Comparison of ENCODE assay signal across 8 cellular contexts in genomic region chr5:119453045-119453383, GRCh38. TPM values are rescaled to one million over a fixed set of nuclear protein-coding genes. Genes with fewer than 3 reads are reported as not detected.
DNase-seq lines count a peak whose midpoint lies in the region; ATAC-seq and TF ChIP-seq lines count a peak whose summit lies in the region.

No MANE protein-coding gene starts in this region.

- H3K27ac ChIP-seq in PC-3 (ENCODE audit: low read length), result 0 out of 2 replicates have a peak overlapping the region, but pooled peaks have one; percentile 56
- H3K27ac ChIP-seq in ectodermal cell (ENCODE audit: insufficient read depth, low read depth, low read length, poor library complexity, severe bottlenecking), result peak overlapping the region; percentile 83
- H3K27ac ChIP-seq in mesendoderm (ENCODE audit: low read depth, low read length), result peak overlapping the region; percentile 69
- peak overlapping the region; percentile 88 to 96 (median 90) for H3K27ac ChIP-seq in upper lobe of left lung

- CTCF ChIA-PET in PC-3 (lab: Charles Lee), result no interaction called here

- no peak for TF ChIP-seq CTCF in PC-3 (conservative IDR thresholded peaks at IDR 0.05; ENCODE audit: low read depth, low read length)
- no peak for TF ChIP-seq CTCF in upper lobe of left lung (IDR thresholded peaks at IDR 0.05)

- peak overlapping the region; percentile 9 for H3K18ac ChIP-seq in mesendoderm (ENCODE audit: low read length)

- intact Hi-C loops in PC-3 (cut with micrococcal nuclease), result no loop called here

- H3K4me1 ChIP-seq in PC-3 (ENCODE audit: insufficient read depth, low read length) (peaks cover 8% of the 10 kb centered on the region; the same call in 1 of the 2 replicates), ectodermal cell (ENCODE audit: control insufficient read depth, insufficient read depth, low read length) (peaks cover 4% of the 10 kb centered on the region), mesendoderm (ENCODE audit: control insufficient read depth, low read depth, low read length) (peaks cover 4% of the 10 kb centered on the region), upper lobe of left lung (peaks cover 8 to 38% (median 15%) of the 10 kb centered on the region in 4 donors)

- no peak overlapping the region for H2BK5ac ChIP-seq in mesendoderm (ENCODE audit: low read length)

- ATAC-seq in HG02798 (IDR thresholded peaks at IDR 0.05; ENCODE audit: poor library complexity, unreplicated experiment), result peak; percentile 2
- ATAC-seq in PC-3, result peak; percentile 19
- ATAC-seq in upper lobe of left lung (ENCODE audit: low FRiP score in 2 of 2), result peak; percentile 78 to 93

- H3K4me3 ChIP-seq in PC-3 (ENCODE audit: low read length) (peak overlapping the region; percentile 94), ectodermal cell (ENCODE audit: insufficient read depth, low read depth, low read length) (peak overlapping the region; percentile 70), mesendoderm (ENCODE audit: low read length) (peak overlapping the region; percentile 75), upper lobe of left lung (peak overlapping the region; percentile 59 to 70 (median 66))

- no peaks in the 10 kb centered on the region for H3K36me3 ChIP-seq in PC-3 (ENCODE audit: low read depth, low read length)
- H3K36me3 ChIP-seq in ectodermal cell (ENCODE audit: control insufficient read depth, insufficient read depth, low read length), result no peaks in the 10 kb centered on the region
- no peaks in the 10 kb centered on the region for H3K36me3 ChIP-seq in mesendoderm (ENCODE audit: control insufficient read depth, insufficient read depth, low read length)
- H3K36me3 ChIP-seq in upper lobe of left lung, result peaks cover 0 to 6% (median 4%) of the 10 kb centered on the region in 4 donors

- H3K23ac ChIP-seq in mesendoderm (ENCODE audit: low read length), result no peak overlapping the region

- whole genome bisulfite sequencing in ectodermal cell, 2 experiments, result 3% methylated on average over 12 of the region's 13 CpGs
- WGBS in mesendoderm (ENCODE audit: extremely low coverage, insufficient coverage, low lambda C conversion rate), result no CpG with 5 or more reads among the region's 13 CpGs
- 11 to 13% methylated on average over 12 to 13 of the region's 13 CpGs for WGBS in upper lobe of left lung, 2 donors

- no peak overlapping the region for H2BK120ac ChIP-seq in mesendoderm (ENCODE audit: low read depth, low read length)

- no peak for TF ChIP-seq POLR2A in upper lobe of left lung (IDR thresholded peaks at IDR 0.05)

- no TSS peak for BruUV-seq in PC-3 (replicated peaks; lab: Mats Ljungman, UMichigan)

- no peaks in the 10 kb centered on the region for H3K9me2 ChIP-seq in PC-3 (replicated peaks; ENCODE audit: low read length)

- no peaks in the 10 kb centered on the region for H3K27me3 ChIP-seq in PC-3 (ENCODE audit: low read length)
- no peaks in the 10 kb centered on the region for H3K27me3 ChIP-seq in ectodermal cell (ENCODE audit: control insufficient read depth, insufficient read depth, low read length, poor library complexity, severe bottlenecking)
- H3K27me3 ChIP-seq in mesendoderm (ENCODE audit: insufficient read depth, low read length, poor library complexity), result no peaks in the 10 kb centered on the region
- H3K27me3 ChIP-seq in upper lobe of left lung, result no peaks in the 10 kb centered on the region

- H3K9ac ChIP-seq in PC-3 (ENCODE audit: low read length), result peak overlapping the region; percentile 75
- H3K9ac ChIP-seq in mesendoderm (ENCODE audit: low read length), result peak overlapping the region; percentile 91

- no peak overlapping the region for H4K8ac ChIP-seq in mesendoderm (ENCODE audit: low read depth, low read length)

- no peak overlapping the region for H4K5ac ChIP-seq in mesendoderm (ENCODE audit: low read length)

- H3F3A ChIP-seq in PC-3 (ENCODE audit: low read length, unreplicated experiment), result no peaks in the 10 kb centered on the region

- TF ChIP-seq EP300 in upper lobe of left lung (IDR thresholded peaks at IDR 0.05), result peak in 2 of 4 donors; percentile 80 to 93

- DNase-seq in NOMO-1 treated with DMSO at 0.1 percent for 48 hours (lab: John Stamatoyannopoulos, UW; ENCODE audit: unreplicated experiment) (peak; percentile 46), NOMO-1 (lab: John Stamatoyannopoulos, UW; ENCODE audit: unreplicated experiment in 2 of 2) (no peak), PC-3 (peak; percentile 19), mesendoderm (no peak), upper lobe of left lung (peak in 1 of 2 donors; percentile 77), COLO668 (lab: John Stamatoyannopoulos, UW; ENCODE audit: unreplicated experiment) (no peak)

- no peaks in the 10 kb centered on the region; the same call in 1 of the 2 replicates for H4K20me1 ChIP-seq in PC-3 (ENCODE audit: low read length)

- peak overlapping the region; percentile 39 for H3K4ac ChIP-seq in mesendoderm (ENCODE audit: low read depth, low read length)

- peak overlapping the region; percentile 92 for H3K4me2 ChIP-seq in PC-3 (ENCODE audit: low read length)
- peak overlapping the region; percentile 92 for H3K4me2 ChIP-seq in mesendoderm (ENCODE audit: low read length)

- no peak overlapping the region for H2AK5ac ChIP-seq in mesendoderm (ENCODE audit: low read length)

- POLR2A ChIA-PET in PC-3 (lab: Charles Lee; ENCODE audit: unreplicated experiment), result interaction anchor here (0.6 kb wide), 1 partner anchor 382 kb away, joined by 3 read pairs; the partner anchor contains the start of gene DMXL1

- H3K79me1 ChIP-seq in mesendoderm (ENCODE audit: low read length), result peaks cover 10% of the 10 kb centered on the region

- H2AFZ ChIP-seq in PC-3 (ENCODE audit: low read length), result peak overlapping the region; percentile 92

- H3K9me3 ChIP-seq in PC-3 (ENCODE audit: low read length) (no peaks in the 10 kb centered on the region), ectodermal cell (ENCODE audit: control insufficient read depth, low read length) (peaks cover 3% of the 10 kb centered on the region), upper lobe of left lung (peaks cover 0 to 5% (median 0%) of the 10 kb centered on the region in 4 donors)

- no peak overlapping the region for H2BK15ac ChIP-seq in mesendoderm (replicated peaks; ENCODE audit: low read depth)

- H3K79me2 ChIP-seq in PC-3 (ENCODE audit: low read length) (peaks cover 20% of the 10 kb centered on the region), mesendoderm (ENCODE audit: control insufficient read depth, insufficient read depth, low read length) (peaks cover 24% of the 10 kb centered on the region)

- H3K56ac ChIP-seq in mesendoderm (ENCODE audit: low read length), result peak overlapping the region; percentile 99

RNA-seq across cellular contexts. Expression of gene HSD17B4, which starts 0.7 kb away (rescaled TPM):
- total RNA-seq in PC-3 (2014; rRNA removed) (101 and 165 TPM in 2 replicates), upper lobe of left lung (100 to 1,000 TPM; 240 to 430 (median 355) TPM)
- 193 TPM for polyA plus RNA-seq in ectodermal cell (2013, experiment 1 of 4)
- 206 TPM for polyA plus RNA-seq in ectodermal cell (2013, experiment 2 of 4)
- polyA plus RNA-seq in ectodermal cell (2013, experiment 3 of 4), result 179 TPM
- polyA plus RNA-seq in ectodermal cell (2013, experiment 4 of 4), result 170 TPM
- polyA plus RNA-seq in mesendoderm (2013, experiment 1 of 2), result 337 TPM
- polyA plus RNA-seq in mesendoderm (2013, experiment 2 of 2), result 318 TPM

Comparison
In these comparisons a context has a peak if more than half of its experiments do, and no peak if none do; other contexts are left out.
1. DNase-seq: peak in NOMO-1 treated with DMSO at 0.1 percent for 48 hours (single experiment) and PC-3 (single experiment); none in NOMO-1 (0 of 2), mesendoderm (single experiment) and COLO668 (single experiment).
2. ATAC-seq: peak in every context shown above with its lines; median percentile 86 in upper lobe of left lung; 19 in PC-3; 2 in HG02798.
3. Peak in every context shown above with its lines, with median percentiles within 50 percentile points of each other: H3K27ac ChIP-seq and H3K4me3 ChIP-seq.